In genomic region chr14:68219407-68219806, GRCh38 we compare ENCODE assay signal across 16 cellular contexts.
"Had no signal": no experiment of that assay in that cellular context is flagged by ENCODE, and none has a peak within 500 bp of the region (broad histone marks: within the 10 kb centered on the region; RNA-seq: fewer than 3 reads in every experiment).

No MANE protein-coding gene starts in this region.

- ATAC-seq: body of pancreas, foreskin keratinocyte, left cardiac atrium, lower lobe of right lung had no signal

- H3K27ac ChIP-seq: body of pancreas, foreskin keratinocyte, lower lobe of right lung, neutrophil, thyroid gland had no signal

- H3K36me3 ChIP-seq: lower lobe of right lung, neutrophil, thyroid gland had no signal

- H3K27ac Mint-ChIP-seq: activated CD4-positive, alpha-beta T cell treated with anti-CD3 and anti-CD28 coated beads, Interleukin-2, amount 10 ng/mL, durations not matched to agents 7 days and 5 days; activated naive CD8-positive, alpha-beta T cell treated with anti-CD3 and anti-CD28 coated beads for 36 hours; naive B cell had no signal

- H3K9me3 Mint-ChIP-seq: central memory CD8-positive, alpha-beta T cell had no signal

- H3K4me3 ChIP-seq: body of pancreas, lower lobe of right lung, thyroid gland had no signal

- H3K27me3 ChIP-seq: body of pancreas, foreskin keratinocyte, neutrophil, thyroid gland had no signal

- H3K9me3 ChIP-seq: body of pancreas, lower lobe of right lung, neutrophil, thyroid gland had no signal

- H3K27me3 Mint-ChIP-seq: activated CD4-positive, alpha-beta T cell treated with anti-CD3 and anti-CD28 coated beads, Interleukin-2, amount 10 ng/mL, durations not matched to agents 7 days and 5 days; activated naive CD8-positive, alpha-beta T cell treated with anti-CD3 and anti-CD28 coated beads for 36 hours; central memory CD8-positive, alpha-beta T cell; naive B cell had no signal

- H3K4me1 ChIP-seq: lower lobe of right lung had no signal

- DNase-seq: activated CD4-positive, alpha-beta T cell treated with anti-CD3 and anti-CD28 coated beads, Interleukin-2, amount 10 ng/mL, durations not matched to agents 7 days and 5 days; activated CD8-positive, alpha-beta memory T cell treated with anti-CD3 and anti-CD28 coated beads for 24 hours; activated naive CD8-positive, alpha-beta T cell treated with anti-CD3 and anti-CD28 coated beads for 36 hours; amygdala; body of pancreas; cortex of kidney; effector CD8-positive, alpha-beta T cell; foreskin keratinocyte; left cardiac atrium; lower lobe of right lung; naive B cell; stimulated activated CD4-positive, alpha-beta T cell treated with anti-CD3 and anti-CD28 coated beads, Interleukin-12 subunit alpha, Interleukin-12 subunit beta, amount 100 ng/mL, for 4 hours; stimulated activated CD4-positive, alpha-beta T cell treated with anti-CD3 and anti-CD28 coated beads, Interleukin-2, amount 100 ng/mL, for 24 hours; thyroid gland had no signal

- H3K4me3 Mint-ChIP-seq: activated CD4-positive, alpha-beta T cell treated with anti-CD3 and anti-CD28 coated beads, Interleukin-2, amount 10 ng/mL, durations not matched to agents 7 days and 5 days; activated naive CD8-positive, alpha-beta T cell treated with anti-CD3 and anti-CD28 coated beads for 36 hours; central memory CD8-positive, alpha-beta T cell; naive B cell had no signal
